ENCODE assay signal across 37 cellular contexts in the genomic region with DNA sequence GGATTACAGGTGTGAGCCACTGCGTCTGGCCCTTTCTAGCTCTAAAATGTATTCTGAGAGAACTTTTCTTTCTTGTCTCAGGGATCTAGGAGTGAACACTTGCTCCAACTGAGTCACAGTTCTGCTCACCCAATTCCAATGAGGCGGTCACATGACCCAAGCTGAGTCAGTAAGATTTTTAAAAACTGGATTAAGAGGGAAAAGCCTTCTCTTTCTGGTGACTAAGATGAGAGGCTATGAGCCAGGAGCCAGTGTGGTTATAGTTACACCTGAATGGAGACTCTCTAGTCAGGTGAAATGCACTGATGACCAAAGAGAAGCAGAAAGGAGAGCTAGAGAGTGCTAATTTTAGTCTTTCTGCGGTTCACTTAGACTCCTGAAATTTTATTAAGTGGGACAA. TPM values are rescaled to one million over a fixed set of nuclear protein-coding genes. Genes with fewer than 3 reads are reported as not detected.
"Had no signal": no experiment of that assay in that cellular context is flagged by ENCODE, and none has a peak within 500 bp of the region (broad histone marks: within the 10 kb centered on the region; RNA-seq: fewer than 3 reads in every experiment).

No MANE protein-coding gene starts in this region.

- H3K27me3 ChIP-seq: brain microvascular endothelial cell, esophagus squamous epithelium, gastrocnemius medialis, pancreas, sigmoid colon, upper lobe of left lung, vagina had no signal

- H3K36me3 Mint-ChIP-seq: activated CD4-positive, alpha-beta memory T cell treated with anti-CD3 and anti-CD28 coated beads for 36 hours; stimulated activated effector memory CD8-positive, alpha-beta T cell treated with anti-CD3 and anti-CD28 coated beads, Interleukin-12 subunit alpha, Interleukin-12 subunit beta, amount 100 ng/mL, for 72 hours had no signal

- H3K27ac ChIP-seq: brain microvascular endothelial cell, esophagus squamous epithelium, gastrocnemius medialis, pancreas, prostate gland, sigmoid colon, upper lobe of left lung, vagina had no signal

- H3K27me3 Mint-ChIP-seq: activated CD4-positive, alpha-beta memory T cell treated with anti-CD3 and anti-CD28 coated beads for 36 hours; effector memory CD8-positive, alpha-beta T cell; T-helper 17 cell had no signal

- FAIRE-seq: astrocyte, islet of Langerhans, pancreas, small intestine had no signal

- H3K9me3 Mint-ChIP-seq: activated T-helper 1 cell treated with anti-CD3 and anti-CD28 coated beads, Interleukin-12 subunit alpha, Interleukin-12 subunit beta, Interleukin-2, Interleukin-4 antibody, amounts not matched to agents 30 ng/mL and 10 ng/mL and 1 ng/mL, durations not matched to agents 14 hours and 24 hours and 36 hours had no signal

- DNase-seq: activated CD4-positive, alpha-beta memory T cell treated with anti-CD3 and anti-CD28 coated beads for 36 hours; activated CD4-positive, alpha-beta T cell treated with anti-CD3 and anti-CD28 coated beads, Interleukin-2, amount 10 ng/mL, durations not matched to agents 24 days and 14 days; activated CD4-positive, CD25-positive, alpha-beta regulatory T cell treated with anti-CD3 and anti-CD28 coated beads, Interleukin-2, amount 50 U/mL, for 72 hours; activated CD8-positive, alpha-beta memory T cell treated with anti-CD3 and anti-CD28 coated beads, Interleukin-2, amount 50 U/mL, for 4 hours; activated gamma-delta T cell; activated naive CD4-positive, alpha-beta T cell treated with anti-CD3 and anti-CD28 coated beads, Interleukin-2, amount 50 U/mL, for 16 hours; activated T-cell treated with anti-CD3 and anti-CD28 coated beads, Interleukin-2, amount 50 U/mL, for 1 hour; amniotic stem cell; brain microvascular endothelial cell; caudate nucleus; cortex of kidney; effector memory CD8-positive, alpha-beta T cell; esophagus squamous epithelium; gastrocnemius medialis; glutamatergic neuron; left colon; midbrain; naive thymus-derived CD4-positive, alpha-beta T cell; pancreas; sigmoid colon; small intestine; stimulated activated CD4-positive, alpha-beta T cell treated with anti-CD3 and anti-CD28 coated beads, Interleukin-4, amount 100 ng/mL, for 24 hours; substantia nigra; T-helper 17 cell; T1000; upper lobe of left lung had no signal

- H3K36me3 ChIP-seq: brain microvascular endothelial cell, esophagus squamous epithelium, gastrocnemius medialis, pancreas, prostate gland, sigmoid colon, upper lobe of left lung, vagina had no signal

- H3K27ac Mint-ChIP-seq: activated CD4-positive, alpha-beta memory T cell treated with anti-CD3 and anti-CD28 coated beads for 36 hours; activated CD4-positive, alpha-beta T cell treated with anti-CD3 and anti-CD28 coated beads, Interleukin-2, amount 10 ng/mL, durations not matched to agents 24 days and 14 days; activated T-helper 1 cell treated with anti-CD3 and anti-CD28 coated beads, Interleukin-12 subunit alpha, Interleukin-12 subunit beta, Interleukin-2, Interleukin-4 antibody, amounts not matched to agents 30 ng/mL and 10 ng/mL and 1 ng/mL, durations not matched to agents 14 hours and 24 hours and 36 hours; effector memory CD8-positive, alpha-beta T cell; naive thymus-derived CD4-positive, alpha-beta T cell; stimulated activated effector memory CD8-positive, alpha-beta T cell treated with anti-CD3 and anti-CD28 coated beads, Interleukin-12 subunit alpha, Interleukin-12 subunit beta, amount 100 ng/mL, for 72 hours; stimulated activated naive CD8-positive, alpha-beta T cell treated with anti-CD3 and anti-CD28 coated beads, Interleukin-15, Interleukin-2, amounts not matched to agents 100 ng/mL and 50 ng/mL, for 24 hours; T-helper 17 cell had no signal

- H3K4me3 ChIP-seq: esophagus squamous epithelium, gastrocnemius medialis, pancreas, prostate gland, sigmoid colon, upper lobe of left lung, vagina had no signal

- H3K9me3 ChIP-seq: gastrocnemius medialis, pancreas, prostate gland, vagina had no signal

- H3K4me1 ChIP-seq: gastrocnemius medialis, pancreas, prostate gland, sigmoid colon, upper lobe of left lung, vagina had no signal

- H3K4me1 Mint-ChIP-seq: activated CD4-positive, alpha-beta T cell treated with anti-CD3 and anti-CD28 coated beads, Interleukin-2, amount 10 ng/mL, durations not matched to agents 24 days and 14 days; naive thymus-derived CD4-positive, alpha-beta T cell; T-helper 17 cell had no signal

- H3K4me3 Mint-ChIP-seq: activated CD4-positive, alpha-beta memory T cell treated with anti-CD3 and anti-CD28 coated beads for 36 hours; activated CD4-positive, alpha-beta T cell treated with anti-CD3 and anti-CD28 coated beads, Interleukin-2, amount 10 ng/mL, durations not matched to agents 24 days and 14 days; activated T-helper 1 cell treated with anti-CD3 and anti-CD28 coated beads, Interleukin-12 subunit alpha, Interleukin-12 subunit beta, Interleukin-2, Interleukin-4 antibody, amounts not matched to agents 30 ng/mL and 10 ng/mL and 1 ng/mL, durations not matched to agents 14 hours and 24 hours and 36 hours; effector memory CD8-positive, alpha-beta T cell; naive thymus-derived CD4-positive, alpha-beta T cell; stimulated activated effector memory CD8-positive, alpha-beta T cell treated with anti-CD3 and anti-CD28 coated beads, Interleukin-12 subunit alpha, Interleukin-12 subunit beta, amount 100 ng/mL, for 72 hours; stimulated activated naive CD8-positive, alpha-beta T cell treated with anti-CD3 and anti-CD28 coated beads, Interleukin-15, Interleukin-2, amounts not matched to agents 100 ng/mL and 50 ng/mL, for 24 hours; T-helper 17 cell had no signal

RNA-seq across cellular contexts. Expression of gene DEPDC1, which starts 9.5 kb away (rescaled TPM):
- polyA plus RNA-seq: naive thymus-derived CD4-positive, alpha-beta T cell had no signal

RNA-seq across cellular contexts. Expression of gene RPE65, which starts 56.6 kb away (rescaled TPM):
- total RNA-seq: activated CD4-positive, alpha-beta memory T cell treated with anti-CD3 and anti-CD28 coated beads for 36 hours; activated CD4-positive, alpha-beta T cell treated with anti-CD3 and anti-CD28 coated beads, Interleukin-2, amount 10 ng/mL, durations not matched to agents 24 days and 14 days; activated CD8-positive, alpha-beta memory T cell treated with anti-CD3 and anti-CD28 coated beads for 36 hours; activated T-helper 1 cell treated with anti-CD3 and anti-CD28 coated beads, Interleukin-12 subunit alpha, Interleukin-12 subunit beta, Interleukin-2, Interleukin-4 antibody, amounts not matched to agents 30 ng/mL and 10 ng/mL and 1 ng/mL, durations not matched to agents 14 hours and 24 hours and 36 hours; chondrocyte; esophagus squamous epithelium; gastrocnemius medialis; left colon; liver; naive thymus-derived CD4-positive, alpha-beta T cell; pancreas; sigmoid colon; T-helper 17 cell; upper lobe of left lung; vagina had no signal
- polyA plus RNA-seq: liver; naive thymus-derived CD4-positive, alpha-beta T cell; neural cell; pancreas; small intestine had no signal
